ENCODE assay signal across 1 cellular context in the genomic region with DNA sequence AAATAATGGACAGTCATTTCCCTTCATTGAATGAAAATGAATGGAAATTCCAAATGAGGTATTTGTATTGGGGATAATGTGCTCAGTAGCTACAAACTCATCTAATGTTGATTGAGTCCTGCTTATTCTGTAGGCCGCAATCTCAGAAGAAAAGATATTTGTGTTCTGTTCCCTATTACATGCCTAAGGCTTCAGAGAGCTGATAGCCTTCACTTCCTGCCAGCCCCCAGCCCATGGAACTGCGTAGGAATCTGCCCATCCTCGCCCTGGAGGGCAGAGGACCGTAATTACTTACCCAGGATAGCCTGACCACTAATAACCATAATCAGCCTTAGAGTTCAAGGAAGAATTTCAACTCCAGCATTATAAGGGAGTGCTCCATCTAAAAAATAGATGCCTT.
TF ChIP-seq lines count a peak whose summit lies in the region.

No MANE protein-coding gene starts in this region.

TF ChIP-seq in SK-N-SH treated with all-trans-retinoic acid at 6 μM for 48 hours, 23 proteins besides CTCF, POLR2A, EP300 and RAD21 (continued from another document):
- TF ChIP-seq POU6F1 (CRISPR knock-in tag; IDR thresholded peaks at IDR 0.05; ENCODE audit: borderline replicate concordance, low read depth) (no peak), TCF4 (CRISPR knock-in tag; IDR thresholded peaks at IDR 0.05; ENCODE audit: borderline replicate concordance) (no peak), ESRRG (CRISPR knock-in tag; IDR thresholded peaks at IDR 0.05) (no peak), GLIS3 (CRISPR knock-in tag; IDR thresholded peaks at IDR 0.05) (no peak), ZNF8 (CRISPR knock-in tag; IDR thresholded peaks at IDR 0.05) (no peak), SNAI2 (CRISPR knock-in tag; IDR thresholded peaks at IDR 0.05) (no peak), OSR1 (CRISPR knock-in tag; IDR thresholded peaks at IDR 0.05) (no peak)
